In the genomic region with DNA sequence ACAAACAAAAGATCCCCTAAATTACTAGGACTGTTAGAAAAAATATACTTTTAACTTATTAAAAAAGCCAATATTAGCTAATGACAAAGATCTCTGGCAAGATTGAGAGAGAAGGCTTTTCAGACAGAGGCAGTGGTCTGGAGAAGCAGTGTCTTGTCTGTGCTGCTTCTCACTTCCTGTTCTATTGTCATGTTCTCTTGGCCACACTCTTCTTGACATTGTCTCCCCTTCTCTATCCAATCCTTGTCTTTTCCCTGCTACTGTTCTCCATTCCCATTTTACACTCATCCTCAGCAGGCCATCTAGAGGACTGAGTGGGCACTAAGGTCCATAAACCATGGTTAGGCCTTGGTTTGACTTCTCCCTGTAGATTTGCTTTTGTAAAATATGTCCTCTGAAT, we compare ENCODE assay signal across 21 cellular contexts.
"Had no signal": no experiment of that assay in that cellular context is flagged by ENCODE, and none has a peak within 500 bp of the region (broad histone marks: within the 10 kb centered on the region; RNA-seq: fewer than 3 reads in every experiment).

No MANE protein-coding gene starts in this region.

- ATAC-seq: foreskin keratinocyte, left cardiac atrium, lower lobe of right lung, sciatic nerve had no signal

- H3K9me3 ChIP-seq: colonic mucosa, left ventricle myocardium inferior, lower lobe of right lung, spleen, stomach had no signal

- H3K4me3 ChIP-seq: colonic mucosa, left ventricle myocardium inferior, lower lobe of right lung, spleen, stomach had no signal

- DNase-seq: colonic mucosa; dermis blood vessel endothelial cell; erythroblast; foreskin keratinocyte; kidney; left cardiac atrium; left ventricle myocardium inferior; lower lobe of right lung; midbrain; spleen; stimulated activated CD4-positive, alpha-beta T cell treated with anti-CD3 and anti-CD28 coated beads, Interleukin-15, amount 100 ng/mL, for 24 hours; stimulated activated CD4-positive, alpha-beta T cell treated with anti-CD3 and anti-CD28 coated beads, Interleukin-1b, Interleukin-23, amount 100 ng/mL, for 48 hours; stimulated activated CD4-positive, alpha-beta T cell treated with anti-CD3 and anti-CD28 coated beads, Interleukin-4, amount 100 ng/mL, for 4 hours; stimulated activated naive CD4-positive, alpha-beta T cell; stomach; substantia nigra; trophoblast cell had no signal

- H3K27me3 ChIP-seq: colonic mucosa, foreskin keratinocyte, spleen, stomach had no signal

- H3K36me3 ChIP-seq: colonic mucosa, lower lobe of right lung had no signal

- H3K4me1 Mint-ChIP-seq: nephron had no signal

- H3K9me3 Mint-ChIP-seq: memory B cell, nephron had no signal

- H3K27me3 Mint-ChIP-seq: memory B cell had no signal

- H3K27ac ChIP-seq: colonic mucosa, foreskin keratinocyte, left ventricle myocardium inferior, lower lobe of right lung, spleen, stomach had no signal

- FAIRE-seq: endothelial cell of umbilical vein, kidney had no signal

- H3K4me1 ChIP-seq: colonic mucosa, foreskin keratinocyte, left ventricle myocardium inferior, lower lobe of right lung, stomach had no signal

- H3K27ac Mint-ChIP-seq: memory B cell, nephron had no signal

- H3K4me3 Mint-ChIP-seq: memory B cell, nephron had no signal
